28 cellular contexts compared by ENCODE assay signal in the genomic region with DNA sequence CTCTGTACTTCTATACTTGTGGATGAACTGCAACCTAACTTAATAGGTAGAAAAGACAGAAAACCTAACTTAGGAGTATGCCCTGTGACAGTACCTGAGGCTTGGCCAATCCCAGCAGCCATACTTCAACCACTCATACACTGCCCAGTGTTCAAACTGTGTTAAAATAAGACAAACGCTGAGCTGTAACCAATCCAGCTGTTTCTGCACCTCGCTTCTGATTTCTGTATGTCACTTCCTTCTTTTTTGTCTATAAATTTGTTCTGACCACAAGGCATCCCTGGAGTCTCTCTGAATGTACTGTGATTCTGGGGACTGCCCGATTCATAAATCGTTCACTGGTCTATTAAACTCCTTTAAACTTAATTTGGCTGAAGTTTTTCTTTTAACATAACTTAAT.
"Had no signal": no experiment of that assay in that cellular context is flagged by ENCODE, and none has a peak within 500 bp of the region (broad histone marks: within the 10 kb centered on the region; RNA-seq: fewer than 3 reads in every experiment).

No MANE protein-coding gene starts in this region.

- FAIRE-seq: endothelial cell of umbilical vein, small intestine had no signal

- H3K27ac ChIP-seq: ascending aorta, cardiac muscle cell, colonic mucosa, dorsolateral prefrontal cortex, pancreas, prostate gland, sigmoid colon, uterus had no signal

- H3K27me3 ChIP-seq: ascending aorta, cardiac muscle cell, colonic mucosa, dorsolateral prefrontal cortex, pancreas, sigmoid colon, uterus had no signal

- H3K4me3 ChIP-seq: ascending aorta, cardiac muscle cell, colonic mucosa, dorsolateral prefrontal cortex, pancreas, prostate gland, sigmoid colon, uterus had no signal

- ATAC-seq: esophagus mucosa; pancreas; stimulated activated effector memory CD8-positive, alpha-beta T cell treated with anti-CD3 and anti-CD28 coated beads, Interleukin-12 subunit alpha, Interleukin-12 subunit beta, amount 100 ng/mL, for 72 hours had no signal

- H3K36me3 ChIP-seq: cardiac muscle cell, colonic mucosa, pancreas, prostate gland, sigmoid colon, uterus had no signal

- H3K4me1 ChIP-seq: ascending aorta, colonic mucosa, prostate gland, uterus had no signal

- DNase-seq: activated CD4-positive, alpha-beta memory T cell treated with anti-CD3 and anti-CD28 coated beads for 36 hours; activated CD4-positive, alpha-beta T cell treated with anti-CD3 and anti-CD28 coated beads, Interleukin-2, amount 10 ng/mL, durations not matched to agents 24 days and 14 days; activated CD4-positive, CD25-positive, alpha-beta regulatory T cell treated with anti-CD3 and anti-CD28 coated beads, Interleukin-2, amount 50 U/mL, for 72 hours; activated CD8-positive, alpha-beta memory T cell treated with anti-CD3 and anti-CD28 coated beads, Interleukin-2, amount 50 U/mL, for 48 hours; activated gamma-delta T cell; activated naive CD4-positive, alpha-beta T cell treated with anti-CD3 and anti-CD28 coated beads, Interleukin-2, amount 10 ng/mL, durations not matched to agents 7 days and 5 days; activated naive CD8-positive, alpha-beta T cell treated with anti-CD3 and anti-CD28 coated beads, Interleukin-2, amount 10 ng/mL, durations not matched to agents 7 days and 5 days; activated T-cell treated with anti-CD3 and anti-CD28 coated beads, Interleukin-2, amount 50 U/mL, for 24 hours; cerebellar nuclear complex; colonic mucosa; dorsolateral prefrontal cortex; foreskin fibroblast; head of caudate nucleus; hypothalamus; naive B cell; pancreas; sigmoid colon; small intestine; stimulated activated CD4-positive, alpha-beta T cell treated with anti-CD3 and anti-CD28 coated beads, Interleukin-4, amount 100 ng/mL, for 24 hours; substantia nigra; T-helper 9 cell; uterus had no signal

- H3K9me3 ChIP-seq: ascending aorta, colonic mucosa, pancreas, prostate gland, sigmoid colon, uterus had no signal
